Comparison of ENCODE assay signal across 20 cellular contexts in the genomic region with DNA sequence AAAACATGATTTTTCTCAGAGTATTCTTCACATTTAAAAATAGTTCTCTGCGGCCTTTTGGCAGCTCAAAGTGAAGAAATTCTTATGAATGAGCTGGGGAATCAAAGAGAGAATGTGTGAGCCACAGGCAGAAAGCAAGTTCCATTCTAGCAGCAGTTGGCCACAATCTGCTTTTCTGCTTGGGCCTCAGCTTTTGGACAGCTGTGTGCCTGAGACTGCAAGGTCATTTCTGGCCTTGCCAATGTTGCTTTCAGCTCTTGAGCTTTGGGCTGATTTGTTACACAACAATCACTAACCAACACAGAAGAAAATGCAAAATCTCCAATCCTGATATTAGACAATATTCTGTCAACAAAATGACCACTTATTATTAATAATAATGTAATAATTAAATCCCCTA. TPM values are rescaled to one million over a fixed set of nuclear protein-coding genes. Genes with fewer than 3 reads are reported as not detected.
DNase-seq lines count a peak whose midpoint lies in the region; ATAC-seq, FAIRE-seq and TF ChIP-seq lines count a peak whose summit lies in the region.
"Had no signal": no experiment of that assay in that cellular context is flagged by ENCODE, and none has a peak within 500 bp of the region (broad histone marks: within the 10 kb centered on the region; RNA-seq: fewer than 3 reads in every experiment).

No MANE protein-coding gene starts in this region.

- TF ChIP-seq CTCF in coronary artery (IDR thresholded peaks at IDR 0.05): no peak
- TF ChIP-seq CTCF in pancreas (IDR thresholded peaks at IDR 0.05): no peak

- no peak for FAIRE-seq in pancreas (lab: Jason Lieb, UNC)

- CTCF ChIA-PET in activated CD4-positive, alpha-beta memory T cell treated with anti-CD3 and anti-CD28 coated beads, Interleukin-2, amount 10 ng/mL, durations not matched to agents 7 days and 5 days (lab: Charles Lee): no interaction called here

- no peaks in the 10 kb centered on the region for H3K36me3 Mint-ChIP-seq in activated CD4-positive, alpha-beta memory T cell treated with anti-CD3 and anti-CD28 coated beads, Interleukin-2, amount 10 ng/mL, durations not matched to agents 7 days and 5 days (ENCODE audit: low read depth)
- H3K36me3 Mint-ChIP-seq: natural killer cell treated with Interleukin-12 subunit alpha and Interleukin-12 subunit beta and Interleukin-15 and Interleukin-18, amount 100 ng/mL, for 72 hours; stimulated activated effector memory CD8-positive, alpha-beta T cell treated with anti-CD3 and anti-CD28 coated beads, Interleukin-12 subunit alpha, Interleukin-12 subunit beta, amount 100 ng/mL, for 72 hours had no signal

- no peak overlapping the region for H3K4me3 ChIP-seq in coronary artery
- no peak overlapping the region for H3K4me3 ChIP-seq in right cardiac atrium (ENCODE audit: low read length)
- no peak overlapping the region for H3K4me3 ChIP-seq in pancreas
- H3K4me3 ChIP-seq: prostate gland, upper lobe of left lung had no signal

- POLR2A ChIA-PET in activated CD4-positive, alpha-beta memory T cell treated with anti-CD3 and anti-CD28 coated beads, Interleukin-2, amount 10 ng/mL, durations not matched to agents 7 days and 5 days (lab: Charles Lee): no interaction called here

- no peaks in the 10 kb centered on the region for H3K9me3 ChIP-seq in right cardiac atrium (ENCODE audit: control insufficient read depth, low read length)
- no peaks in the 10 kb centered on the region for H3K9me3 ChIP-seq in pancreas
- H3K9me3 ChIP-seq: prostate gland, upper lobe of left lung had no signal

- H3K36me3 ChIP-seq in pancreas: no peaks in the 10 kb centered on the region
- H3K36me3 ChIP-seq: prostate gland, upper lobe of left lung had no signal

- DNase-seq in Ammon's horn (ENCODE audit: low spot score): peak; percentile 10
- no peak for DNase-seq in coronary artery (ENCODE audit: low spot score)
- DNase-seq in right cardiac atrium: peak; percentile 54 to 76 (median 72)
- peak in 2 of 6 donors; percentile 26 to 32 for DNase-seq in pancreas
- no peak for DNase-seq in putamen (ENCODE audit: low spot score)
- no peak for DNase-seq in activated CD8-positive, alpha-beta memory T cell treated with anti-CD3 and anti-CD28 coated beads for 24 hours
- no peak for DNase-seq in activated CD4-positive, alpha-beta memory T cell treated with anti-CD3 and anti-CD28 coated beads, Interleukin-2, amount 10 ng/mL, durations not matched to agents 7 days and 5 days
- DNase-seq: CD4-positive, alpha-beta T cell; Kasumi-1; NCI-H2171; upper lobe of left lung had no signal

- H3K4me1 ChIP-seq in right cardiac atrium (ENCODE audit: control insufficient read depth, insufficient read depth, low read length) (no peaks in the 10 kb centered on the region), pancreas (peaks cover 8 to 12% (median 12%) of the 10 kb centered on the region in 3 donors)
- H3K4me1 ChIP-seq: prostate gland, upper lobe of left lung had no signal

- whole genome bisulfite sequencing in right cardiac atrium: 51% methylated on average over 1 of the region's 1 CpG
- 83 to 85% methylated on average over 1 of the region's 1 CpG for WGBS in pancreas, 2 donors

- no peaks in the 10 kb centered on the region for H3K27me3 ChIP-seq in right cardiac atrium (ENCODE audit: control insufficient read depth, insufficient read depth)
- no peaks in the 10 kb centered on the region for H3K27me3 ChIP-seq in pancreas
- H3K27me3 ChIP-seq: upper lobe of left lung had no signal

- ATAC-seq in right cardiac atrium (peak; percentile 79 to 92), pancreas (peak; percentile 56 to 89 (median 76)), GM18861 (IDR thresholded peaks at IDR 0.05; ENCODE audit: unreplicated experiment) (no peak)
- ATAC-seq: natural killer cell treated with Interleukin-12 subunit alpha and Interleukin-12 subunit beta and Interleukin-15 and Interleukin-18, amount 100 ng/mL, for 72 hours; stimulated activated effector memory CD8-positive, alpha-beta T cell treated with anti-CD3 and anti-CD28 coated beads, Interleukin-12 subunit alpha, Interleukin-12 subunit beta, amount 100 ng/mL, for 72 hours had no signal

- H3K27ac ChIP-seq in coronary artery (peak overlapping the region; percentile 49 to 82), right cardiac atrium (ENCODE audit: low read length) (no peak overlapping the region), pancreas (peak overlapping the region in 3 of 4 donors; percentile 10 to 32 (median 22))
- H3K27ac ChIP-seq: prostate gland, upper lobe of left lung had no signal

- no peak overlapping the region for H3K4me3 Mint-ChIP-seq in activated CD4-positive, alpha-beta memory T cell treated with anti-CD3 and anti-CD28 coated beads, Interleukin-2, amount 10 ng/mL, durations not matched to agents 7 days and 5 days
- H3K4me3 Mint-ChIP-seq: CD4-positive, alpha-beta T cell; natural killer cell treated with Interleukin-12 subunit alpha and Interleukin-12 subunit beta and Interleukin-15 and Interleukin-18, amount 100 ng/mL, for 72 hours; stimulated activated effector memory CD8-positive, alpha-beta T cell treated with anti-CD3 and anti-CD28 coated beads, Interleukin-12 subunit alpha, Interleukin-12 subunit beta, amount 100 ng/mL, for 72 hours; T-helper 2 cell treated with Interferon-gamma antibody and Interleukin-4, amounts not matched to agents 5 μg/mL and 100 μg/mL, for 36 hours had no signal

- H3K9me3 Mint-ChIP-seq in activated CD4-positive, alpha-beta memory T cell treated with anti-CD3 and anti-CD28 coated beads, Interleukin-2, amount 10 ng/mL, durations not matched to agents 7 days and 5 days: no peaks in the 10 kb centered on the region
- H3K9me3 Mint-ChIP-seq: CD4-positive, alpha-beta T cell; natural killer cell treated with Interleukin-12 subunit alpha and Interleukin-12 subunit beta and Interleukin-15 and Interleukin-18, amount 100 ng/mL, for 72 hours; stimulated activated effector memory CD8-positive, alpha-beta T cell treated with anti-CD3 and anti-CD28 coated beads, Interleukin-12 subunit alpha, Interleukin-12 subunit beta, amount 100 ng/mL, for 72 hours; T-helper 2 cell treated with Interferon-gamma antibody and Interleukin-4, amounts not matched to agents 5 μg/mL and 100 μg/mL, for 36 hours had no signal

- no peak overlapping the region for H3K27ac Mint-ChIP-seq in activated CD4-positive, alpha-beta memory T cell treated with anti-CD3 and anti-CD28 coated beads, Interleukin-2, amount 10 ng/mL, durations not matched to agents 7 days and 5 days
- H3K27ac Mint-ChIP-seq: CD4-positive, alpha-beta T cell; natural killer cell treated with Interleukin-12 subunit alpha and Interleukin-12 subunit beta and Interleukin-15 and Interleukin-18, amount 100 ng/mL, for 72 hours; stimulated activated effector memory CD8-positive, alpha-beta T cell treated with anti-CD3 and anti-CD28 coated beads, Interleukin-12 subunit alpha, Interleukin-12 subunit beta, amount 100 ng/mL, for 72 hours; T-helper 2 cell treated with Interferon-gamma antibody and Interleukin-4, amounts not matched to agents 5 μg/mL and 100 μg/mL, for 36 hours had no signal

- H3K27me3 Mint-ChIP-seq in activated CD4-positive, alpha-beta memory T cell treated with anti-CD3 and anti-CD28 coated beads, Interleukin-2, amount 10 ng/mL, durations not matched to agents 7 days and 5 days: peaks cover 7% of the 10 kb centered on the region
- H3K27me3 Mint-ChIP-seq: natural killer cell treated with Interleukin-12 subunit alpha and Interleukin-12 subunit beta and Interleukin-15 and Interleukin-18, amount 100 ng/mL, for 72 hours had no signal

- no peaks in the 10 kb centered on the region for H3K4me1 Mint-ChIP-seq in activated CD4-positive, alpha-beta memory T cell treated with anti-CD3 and anti-CD28 coated beads, Interleukin-2, amount 10 ng/mL, durations not matched to agents 7 days and 5 days
- H3K4me1 Mint-ChIP-seq: stimulated activated effector memory CD8-positive, alpha-beta T cell treated with anti-CD3 and anti-CD28 coated beads, Interleukin-12 subunit alpha, Interleukin-12 subunit beta, amount 100 ng/mL, for 72 hours had no signal

- intact Hi-C loops in right cardiac atrium (cut with DNase I) (no loop called here), pancreas (cut with DNase I) (no loop called here)

RNA-seq across cellular contexts. Expression of gene TM4SF4, which starts 14.4 kb away (rescaled TPM):
- not detected for total RNA-seq in right cardiac atrium
- polyA plus RNA-seq in right cardiac atrium: not detected
- 10 to 100 TPM; 38.2 to 90.1 (median 45.8) TPM for total RNA-seq in pancreas
- polyA plus RNA-seq in pancreas: 100 to 1,000 TPM in 1 of 2 donors, 10 to 100 TPM in 1; 18.9 to 411 TPM
- total RNA-seq in activated CD4-positive, alpha-beta memory T cell treated with anti-CD3 and anti-CD28 coated beads, Interleukin-2, amount 10 ng/mL, durations not matched to agents 7 days and 5 days: not detected
- total RNA-seq: A673; CD4-positive, alpha-beta T cell; HT1080; lung microvascular endothelial cell; natural killer cell treated with Interleukin-12 subunit alpha and Interleukin-12 subunit beta and Interleukin-15 and Interleukin-18, amount 100 ng/mL, for 72 hours; prostate gland; SK-MEL-5 had no signal

Comparison
In these comparisons a context has a peak if more than half of its experiments do, and no peak if none do; other contexts are left out.
1. DNase-seq: peak in Ammon's horn (single experiment) and right cardiac atrium (3 of 3); none in coronary artery (single experiment), putamen (single experiment), activated CD8-positive, alpha-beta memory T cell treated with anti-CD3 and anti-CD28 coated beads for 24 hours (single experiment) and activated CD4-positive, alpha-beta memory T cell treated with anti-CD3 and anti-CD28 coated beads, Interleukin-2, amount 10 ng/mL, durations not matched to agents 7 days and 5 days (single experiment).
2. RNA of gene TM4SF4, which starts 14.4 kb away (total RNA-seq): 38.2 to 90.1 TPM in pancreas; not detected in right cardiac atrium and not detected in activated CD4-positive, alpha-beta memory T cell treated with anti-CD3 and anti-CD28 coated beads, Interleukin-2, amount 10 ng/mL, durations not matched to agents 7 days and 5 days; every median in the first group is over 10 times any median in the second.